Comparison of ENCODE assay signal across 30 cellular contexts in genomic region chr12:49012739-49013138, GRCh38. TPM values are rescaled to one million over a fixed set of nuclear protein-coding genes. Genes with fewer than 3 reads are reported as not detected.
"Had no signal": no experiment of that assay in that cellular context is flagged by ENCODE, and none has a peak within 500 bp of the region (broad histone marks: within the 10 kb centered on the region; RNA-seq: fewer than 3 reads in every experiment).

No MANE protein-coding gene starts in this region.

- DNase-seq: colonic mucosa; cortex of kidney; effector CD8-positive, alpha-beta T cell; effector memory CD8-positive, alpha-beta T cell; endodermal cell; esophagus squamous epithelium; foreskin keratinocyte; glutamatergic neuron; head of caudate nucleus; heart right ventricle; hippocampal formation; left cardiac atrium; left lung; left ventricle myocardium superior; lower lobe of right lung; mesendoderm; midbrain; naive thymus-derived CD4-positive, alpha-beta T cell had no signal

- FAIRE-seq: endometrium, frontal cortex, islet of Langerhans, keratinocyte had no signal

- H3K27me3 ChIP-seq: colonic mucosa, esophagus squamous epithelium, foreskin keratinocyte, heart right ventricle, left lung had no signal

- H3K9me3 ChIP-seq: colonic mucosa, esophagus squamous epithelium, heart right ventricle, left lung, lower lobe of right lung had no signal

- ATAC-seq: effector memory CD8-positive, alpha-beta T cell; esophagus mucosa; foreskin keratinocyte; heart right ventricle; left cardiac atrium; left lung; left ventricle myocardium superior; lower lobe of right lung; naive thymus-derived CD4-positive, alpha-beta T cell had no signal

- H3K4me3 ChIP-seq: colonic mucosa, esophagus squamous epithelium, heart right ventricle, left lung, lower lobe of right lung had no signal

- H3K27ac ChIP-seq: colonic mucosa, epithelial cell of prostate, esophagus squamous epithelium, foreskin keratinocyte, heart right ventricle, left lung, lower lobe of right lung had no signal

- H3K36me3 ChIP-seq: colonic mucosa had no signal

RNA-seq across cellular contexts. Expression of gene DDN, which starts 13.6 kb away (rescaled TPM):
- total RNA-seq: lower lobe of right lung, lung microvascular endothelial cell had no signal
- polyA plus RNA-seq: naive thymus-derived CD4-positive, alpha-beta T cell had no signal

RNA-seq across cellular contexts. Expression of gene WNT1, which starts 34.6 kb away (rescaled TPM):
- total RNA-seq: colonic mucosa, dermis microvascular lymphatic vessel endothelial cell, endodermal cell, esophagus mucosa, fibroblast of villous mesenchyme, foreskin keratinocyte, frontal cortex, glomerular endothelial cell, heart right ventricle, kidney epithelial cell, left cardiac atrium, left lung, left ventricle myocardium superior, lower leg skin, lower lobe of right lung, lung microvascular endothelial cell had no signal
- polyA plus RNA-seq: foreskin keratinocyte, heart right ventricle, keratinocyte had no signal

RNA-seq across cellular contexts. Expression of gene WNT10B, which starts 41.2 kb away (rescaled TPM):
- total RNA-seq: fibroblast of villous mesenchyme, glomerular endothelial cell, kidney epithelial cell had no signal
